ENCODE assay signal across 20 cellular contexts in the genomic region with DNA sequence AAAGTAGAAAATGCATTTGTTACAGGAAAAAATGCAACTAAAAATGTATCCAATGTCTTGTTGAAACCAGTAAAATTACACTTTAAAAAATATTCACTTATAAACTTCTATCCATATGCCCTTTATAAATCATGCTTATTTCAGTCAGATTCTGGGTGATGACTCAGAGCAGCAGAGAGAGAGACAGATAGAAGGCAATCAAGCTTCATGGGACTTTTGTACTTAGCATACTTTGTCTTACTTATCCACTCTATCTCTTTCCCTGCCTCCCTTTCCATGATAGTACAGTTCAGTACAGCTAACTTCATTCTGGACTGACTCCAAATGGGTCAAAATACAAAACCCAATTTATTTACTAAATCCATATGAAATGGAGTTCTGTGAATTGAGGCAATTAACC.
A peak's percentile ranks its signal among the peaks of the same experiment; 100 is the strongest.
DNase-seq lines count a peak whose midpoint lies in the region; ATAC-seq, FAIRE-seq and TF ChIP-seq lines count a peak whose summit lies in the region.
"Had no signal": no experiment of that assay in that cellular context is flagged by ENCODE, and none has a peak within 500 bp of the region (broad histone marks: within the 10 kb centered on the region; RNA-seq: fewer than 3 reads in every experiment).

No MANE protein-coding gene starts in this region.

- TF ChIP-seq CTCF in epithelial cell of esophagus (IDR thresholded peaks at IDR 0.05; ENCODE audit: insufficient read depth, low read depth, low read length, missing control alignments) (no peak), retinal pigment epithelial cell (conservative IDR thresholded peaks at IDR 0.05; ENCODE audit: low read depth, low read length) (no peak), kidney (IDR thresholded peaks at IDR 0.05; ENCODE audit: borderline replicate concordance, extremely low read depth, insufficient read depth) (no peak)

- H3K36me3 ChIP-seq in kidney (ENCODE audit: control insufficient read depth in 1 of 2, insufficient read depth in 2 of 2, low read length in 2 of 2): no peaks in the 10 kb centered on the region
- H3K36me3 ChIP-seq: HAP-1 had no signal

- no peak overlapping the region for H3K9ac ChIP-seq in kidney (ENCODE audit: low read length in 2 of 2)
- H3K9ac ChIP-seq: GM23248 had no signal

- DNase-seq in NCI-H226: peak; percentile 57
- DNase-seq in amniotic epithelial cell (ENCODE audit: low read depth): peak; percentile 85
- peak; percentile 8 for DNase-seq in epithelial cell of esophagus (ENCODE audit: low read depth)
- DNase-seq in retinal pigment epithelial cell (ENCODE audit: low read depth): peak; percentile 21
- no peak for DNase-seq in kidney
- DNase-seq in SK-N-DZ (ENCODE audit: low spot score): no peak
- DNase-seq: AML-193; Caco-2; CD4-positive, alpha-beta T cell; GM23248 had no signal

- H3K4me1 ChIP-seq in kidney (ENCODE audit: control insufficient read depth in 1 of 2, insufficient read depth in 1 of 2, low read depth in 1 of 2, low read length in 2 of 2): no peaks in the 10 kb centered on the region
- H3K4me1 ChIP-seq: A549, Caco-2, HAP-1 had no signal

- no peaks in the 10 kb centered on the region for H3K9me3 ChIP-seq in kidney (ENCODE audit: control insufficient read depth in 1 of 2, low read length in 2 of 2)
- H3K9me3 ChIP-seq: A549, Caco-2, HAP-1 had no signal

- FAIRE-seq in kidney (lab: Jason Lieb, UNC): no peak
- FAIRE-seq: A549, D721Med, G401.6, GM12891, GM19239 had no signal

- no peak overlapping the region for H3K27ac ChIP-seq in kidney (ENCODE audit: low read depth in 2 of 2, low read length in 2 of 2)
- H3K27ac ChIP-seq: 22Rv1, A549, C4-2B, GM23248, HL-60 had no signal

- H3K4me3 ChIP-seq in epithelial cell of esophagus (ENCODE audit: low read length) (no peak overlapping the region), retinal pigment epithelial cell (ENCODE audit: low read length) (no peak overlapping the region), kidney (ENCODE audit: low read length in 2 of 2) (no peak overlapping the region)
- H3K4me3 ChIP-seq: A549, GM23248, HAP-1 had no signal

- intact Hi-C loops in kidney (cut with DNase I): no loop called here

- ATAC-seq in HG03565 (IDR thresholded peaks at IDR 0.05; ENCODE audit: unreplicated experiment): no peak
- ATAC-seq: A549 had no signal

Comparison
In these comparisons a context has a peak if more than half of its experiments do, and no peak if none do; other contexts are left out.
1. DNase-seq: peak in NCI-H226 (single experiment), amniotic epithelial cell (single experiment), epithelial cell of esophagus (single experiment) and retinal pigment epithelial cell (single experiment); none in kidney (single experiment) and SK-N-DZ (single experiment).